In the genomic region with DNA sequence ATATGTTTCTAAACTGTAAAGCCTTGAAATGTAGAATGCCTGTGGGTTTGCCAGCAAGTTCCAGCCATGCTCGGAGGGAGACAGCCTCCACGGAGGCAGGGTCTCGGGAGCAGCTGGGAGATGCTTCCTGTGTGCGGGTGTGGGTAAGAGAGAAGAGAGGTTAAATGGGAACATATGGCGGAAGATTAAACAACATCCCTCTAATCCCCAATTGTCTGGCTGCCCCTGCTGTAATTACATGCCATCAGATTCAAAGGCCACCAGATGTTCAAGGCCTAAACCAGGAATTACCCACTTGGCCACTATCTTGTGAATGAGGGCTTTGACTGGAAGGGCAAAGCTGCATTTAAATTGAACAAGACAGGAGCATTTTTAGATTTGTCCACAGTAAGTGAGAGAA, we compare ENCODE assay signal across 19 cellular contexts.
"Had no signal": no experiment of that assay in that cellular context is flagged by ENCODE, and none has a peak within 500 bp of the region (broad histone marks: within the 10 kb centered on the region; RNA-seq: fewer than 3 reads in every experiment).

No MANE protein-coding gene starts in this region.

- H3K9me3 Mint-ChIP-seq: activated CD8-positive, alpha-beta T cell treated with anti-CD3 and anti-CD28 coated beads for 36 hours; activated T-helper 17 cell treated with anti-CD3 and anti-CD28 coated beads, Interleukin-2, amount 50 U/mL, for 72 hours; stimulated activated naive CD8-positive, alpha-beta T cell treated with anti-CD3 and anti-CD28 coated beads, Interleukin-15, Interleukin-2, amounts not matched to agents 100 ng/mL and 50 ng/mL, for 24 hours had no signal

- H3K4me3 Mint-ChIP-seq: activated CD8-positive, alpha-beta T cell treated with anti-CD3 and anti-CD28 coated beads for 36 hours; activated T-helper 17 cell treated with anti-CD3 and anti-CD28 coated beads, Interleukin-2, amount 50 U/mL, for 72 hours; brain; nephron progenitor cell; stimulated activated naive CD8-positive, alpha-beta T cell treated with anti-CD3 and anti-CD28 coated beads, Interleukin-15, Interleukin-2, amounts not matched to agents 100 ng/mL and 50 ng/mL, for 24 hours had no signal

- H3K36me3 Mint-ChIP-seq: brain had no signal

- H3K27ac ChIP-seq: foreskin keratinocyte had no signal

- H3K27ac Mint-ChIP-seq: activated CD8-positive, alpha-beta T cell treated with anti-CD3 and anti-CD28 coated beads for 36 hours; activated T-helper 17 cell treated with anti-CD3 and anti-CD28 coated beads, Interleukin-2, amount 50 U/mL, for 72 hours; nephron progenitor cell; stimulated activated naive CD8-positive, alpha-beta T cell treated with anti-CD3 and anti-CD28 coated beads, Interleukin-15, Interleukin-2, amounts not matched to agents 100 ng/mL and 50 ng/mL, for 24 hours had no signal

- DNase-seq: activated CD4-positive, alpha-beta T cell treated with anti-CD3 and anti-CD28 coated beads for 48 hours; activated CD4-positive, CD25-positive, alpha-beta regulatory T cell; activated CD8-positive, alpha-beta T cell treated with anti-CD3 and anti-CD28 coated beads for 36 hours; activated naive CD4-positive, alpha-beta T cell treated with Interleukin-2 at 50 U/mL for 16 hours; activated T-cell treated with anti-CD3 and anti-CD28 coated beads, Interleukin-2, amount 50 U/mL, for 1 hour; anterior cingulate cortex; central memory CD4-positive, alpha-beta T cell; foreskin keratinocyte; hippocampal formation; islet precursor cell; midbrain; nephron progenitor cell; stimulated activated CD4-positive, alpha-beta T cell treated with anti-CD3 and anti-CD28 coated beads, Interleukin-2, amount 100 ng/mL, for 24 hours; T-helper 9 cell; trophoblast cell had no signal

- H3K4me1 ChIP-seq: foreskin keratinocyte had no signal

- H3K4me1 Mint-ChIP-seq: activated T-helper 17 cell treated with anti-CD3 and anti-CD28 coated beads, Interleukin-2, amount 50 U/mL, for 72 hours had no signal

- ATAC-seq: activated CD8-positive, alpha-beta T cell treated with anti-CD3 and anti-CD28 coated beads for 36 hours; activated T-helper 17 cell treated with anti-CD3 and anti-CD28 coated beads, Interleukin-2, amount 50 U/mL, for 72 hours; foreskin keratinocyte; left lobe of liver had no signal
